Comparison of ENCODE assay signal across 1 cellular context in the genomic region with DNA sequence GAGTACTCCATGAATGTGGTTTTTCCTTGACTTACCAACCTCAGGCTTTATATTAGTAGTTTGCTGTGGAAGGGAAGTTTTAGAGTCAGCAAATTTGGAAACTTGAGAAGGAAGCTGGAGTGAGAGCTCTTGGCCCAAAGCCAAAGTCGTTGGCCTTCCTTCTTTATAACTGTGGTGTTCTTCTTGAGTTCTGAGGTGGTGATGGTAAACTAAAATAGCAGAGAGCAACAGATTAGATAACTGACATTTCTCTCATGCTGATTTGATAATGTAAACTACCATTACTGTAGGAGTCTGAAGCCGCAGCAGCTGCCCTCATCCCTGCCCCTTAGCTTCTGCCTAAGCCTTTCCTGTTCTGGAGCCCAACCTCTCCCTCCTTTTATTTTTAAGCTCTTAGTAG.
TF ChIP-seq lines count a peak whose summit lies in the region.

No MANE protein-coding gene starts in this region.

TF ChIP-seq in K562, 482 proteins besides CTCF, POLR2A, EP300 and RAD21:
- peak; percentile 77 for TF ChIP-seq ZNF316 (IDR thresholded peaks at IDR 0.05)
- TF ChIP-seq ZBTB17 (CRISPR knock-in tag; IDR thresholded peaks at IDR 0.05), result no peak
- TF ChIP-seq, protein P1, sequence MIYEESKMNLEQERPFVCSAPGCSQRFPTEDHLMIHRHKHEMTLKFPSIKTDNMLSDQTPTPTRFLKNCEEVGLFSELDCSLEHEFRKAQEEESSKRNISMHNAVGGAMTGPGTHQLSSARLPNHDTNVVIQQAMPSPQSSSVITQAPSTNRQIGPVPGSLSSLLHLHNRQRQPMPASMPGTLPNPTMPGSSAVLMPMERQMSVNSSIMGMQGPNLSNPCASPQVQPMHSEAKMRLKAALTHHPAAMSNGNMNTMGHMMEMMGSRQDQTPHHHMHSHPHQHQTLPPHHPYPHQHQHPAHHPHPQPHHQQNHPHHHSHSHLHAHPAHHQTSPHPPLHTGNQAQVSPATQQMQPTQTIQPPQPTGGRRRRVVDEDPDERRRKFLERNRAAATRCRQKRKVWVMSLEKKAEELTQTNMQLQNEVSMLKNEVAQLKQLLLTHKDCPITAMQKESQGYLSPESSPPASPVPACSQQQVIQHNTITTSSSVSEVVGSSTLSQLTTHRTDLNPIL (CRISPR knock-in tag; IDR thresholded peaks at IDR 0.05), result no peak
- TF ChIP-seq MAFF (IDR thresholded peaks at IDR 0.05; ENCODE audit: low read length), result peak; percentile 30; the same call in 1 of the 2 replicates
- TF ChIP-seq, protein P2, sequence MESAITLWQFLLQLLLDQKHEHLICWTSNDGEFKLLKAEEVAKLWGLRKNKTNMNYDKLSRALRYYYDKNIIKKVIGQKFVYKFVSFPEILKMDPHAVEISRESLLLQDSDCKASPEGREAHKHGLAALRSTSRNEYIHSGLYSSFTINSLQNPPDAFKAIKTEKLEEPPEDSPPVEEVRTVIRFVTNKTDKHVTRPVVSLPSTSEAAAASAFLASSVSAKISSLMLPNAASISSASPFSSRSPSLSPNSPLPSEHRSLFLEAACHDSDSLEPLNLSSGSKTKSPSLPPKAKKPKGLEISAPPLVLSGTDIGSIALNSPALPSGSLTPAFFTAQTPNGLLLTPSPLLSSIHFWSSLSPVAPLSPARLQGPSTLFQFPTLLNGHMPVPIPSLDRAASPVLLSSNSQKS (CRISPR knock-in tag; IDR thresholded peaks at IDR 0.05), result no peak
- TF ChIP-seq ZNF57 (CRISPR knock-in tag; IDR thresholded peaks at IDR 0.05), result no peak
- no peak for TF ChIP-seq MXI1 (IDR thresholded peaks at IDR 0.05; ENCODE audit: low read depth, low read length)
- TF ChIP-seq, protein P3, sequence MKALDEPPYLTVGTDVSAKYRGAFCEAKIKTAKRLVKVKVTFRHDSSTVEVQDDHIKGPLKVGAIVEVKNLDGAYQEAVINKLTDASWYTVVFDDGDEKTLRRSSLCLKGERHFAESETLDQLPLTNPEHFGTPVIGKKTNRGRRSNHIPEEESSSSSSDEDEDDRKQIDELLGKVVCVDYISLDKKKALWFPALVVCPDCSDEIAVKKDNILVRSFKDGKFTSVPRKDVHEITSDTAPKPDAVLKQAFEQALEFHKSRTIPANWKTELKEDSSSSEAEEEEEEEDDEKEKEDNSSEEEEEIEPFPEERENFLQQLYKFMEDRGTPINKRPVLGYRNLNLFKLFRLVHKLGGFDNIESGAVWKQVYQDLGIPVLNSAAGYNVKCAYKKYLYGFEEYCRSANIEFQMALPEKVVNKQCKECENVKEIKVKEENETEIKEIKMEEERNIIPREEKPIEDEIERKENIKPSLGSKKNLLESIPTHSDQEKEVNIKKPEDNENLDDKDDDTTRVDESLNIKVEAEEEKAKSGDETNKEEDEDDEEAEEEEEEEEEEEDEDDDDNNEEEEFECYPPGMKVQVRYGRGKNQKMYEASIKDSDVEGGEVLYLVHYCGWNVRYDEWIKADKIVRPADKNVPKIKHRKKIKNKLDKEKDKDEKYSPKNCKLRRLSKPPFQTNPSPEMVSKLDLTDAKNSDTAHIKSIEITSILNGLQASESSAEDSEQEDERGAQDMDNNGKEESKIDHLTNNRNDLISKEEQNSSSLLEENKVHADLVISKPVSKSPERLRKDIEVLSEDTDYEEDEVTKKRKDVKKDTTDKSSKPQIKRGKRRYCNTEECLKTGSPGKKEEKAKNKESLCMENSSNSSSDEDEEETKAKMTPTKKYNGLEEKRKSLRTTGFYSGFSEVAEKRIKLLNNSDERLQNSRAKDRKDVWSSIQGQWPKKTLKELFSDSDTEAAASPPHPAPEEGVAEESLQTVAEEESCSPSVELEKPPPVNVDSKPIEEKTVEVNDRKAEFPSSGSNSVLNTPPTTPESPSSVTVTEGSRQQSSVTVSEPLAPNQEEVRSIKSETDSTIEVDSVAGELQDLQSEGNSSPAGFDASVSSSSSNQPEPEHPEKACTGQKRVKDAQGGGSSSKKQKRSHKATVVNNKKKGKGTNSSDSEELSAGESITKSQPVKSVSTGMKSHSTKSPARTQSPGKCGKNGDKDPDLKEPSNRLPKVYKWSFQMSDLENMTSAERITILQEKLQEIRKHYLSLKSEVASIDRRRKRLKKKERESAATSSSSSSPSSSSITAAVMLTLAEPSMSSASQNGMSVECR (CRISPR knock-in tag; IDR thresholded peaks at IDR 0.05), result no peak
- peak; percentile 9; the same call in 1 of the 2 replicates for TF ChIP-seq MAFK (IDR thresholded peaks at IDR 0.05; ENCODE audit: low read length)
- peak; percentile 93 for TF ChIP-seq NFIC (IDR thresholded peaks at IDR 0.05)
- TF ChIP-seq, protein P4, sequence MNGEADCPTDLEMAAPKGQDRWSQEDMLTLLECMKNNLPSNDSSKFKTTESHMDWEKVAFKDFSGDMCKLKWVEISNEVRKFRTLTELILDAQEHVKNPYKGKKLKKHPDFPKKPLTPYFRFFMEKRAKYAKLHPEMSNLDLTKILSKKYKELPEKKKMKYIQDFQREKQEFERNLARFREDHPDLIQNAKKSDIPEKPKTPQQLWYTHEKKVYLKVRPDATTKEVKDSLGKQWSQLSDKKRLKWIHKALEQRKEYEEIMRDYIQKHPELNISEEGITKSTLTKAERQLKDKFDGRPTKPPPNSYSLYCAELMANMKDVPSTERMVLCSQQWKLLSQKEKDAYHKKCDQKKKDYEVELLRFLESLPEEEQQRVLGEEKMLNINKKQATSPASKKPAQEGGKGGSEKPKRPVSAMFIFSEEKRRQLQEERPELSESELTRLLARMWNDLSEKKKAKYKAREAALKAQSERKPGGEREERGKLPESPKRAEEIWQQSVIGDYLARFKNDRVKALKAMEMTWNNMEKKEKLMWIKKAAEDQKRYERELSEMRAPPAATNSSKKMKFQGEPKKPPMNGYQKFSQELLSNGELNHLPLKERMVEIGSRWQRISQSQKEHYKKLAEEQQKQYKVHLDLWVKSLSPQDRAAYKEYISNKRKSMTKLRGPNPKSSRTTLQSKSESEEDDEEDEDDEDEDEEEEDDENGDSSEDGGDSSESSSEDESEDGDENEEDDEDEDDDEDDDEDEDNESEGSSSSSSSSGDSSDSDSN (IDR thresholded peaks at IDR 0.05; ENCODE audit: borderline replicate concordance in 1 of 2, low read depth in 2 of 2, low read length in 2 of 2), result no peak
- no peak for TF ChIP-seq SMARCA5 (IDR thresholded peaks at IDR 0.05)
- TF ChIP-seq, protein P5, sequence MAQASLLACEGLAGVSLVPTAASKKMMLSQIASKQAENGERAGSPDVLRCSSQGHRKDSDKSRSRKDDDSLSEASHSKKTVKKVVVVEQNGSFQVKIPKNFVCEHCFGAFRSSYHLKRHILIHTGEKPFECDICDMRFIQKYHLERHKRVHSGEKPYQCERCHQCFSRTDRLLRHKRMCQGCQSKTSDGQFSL (CRISPR knock-in tag; IDR thresholded peaks at IDR 0.05), result no peak
- TF ChIP-seq, protein P5 (tag; IDR thresholded peaks at IDR 0.05), result no peak
- TF ChIP-seq, protein P6, sequence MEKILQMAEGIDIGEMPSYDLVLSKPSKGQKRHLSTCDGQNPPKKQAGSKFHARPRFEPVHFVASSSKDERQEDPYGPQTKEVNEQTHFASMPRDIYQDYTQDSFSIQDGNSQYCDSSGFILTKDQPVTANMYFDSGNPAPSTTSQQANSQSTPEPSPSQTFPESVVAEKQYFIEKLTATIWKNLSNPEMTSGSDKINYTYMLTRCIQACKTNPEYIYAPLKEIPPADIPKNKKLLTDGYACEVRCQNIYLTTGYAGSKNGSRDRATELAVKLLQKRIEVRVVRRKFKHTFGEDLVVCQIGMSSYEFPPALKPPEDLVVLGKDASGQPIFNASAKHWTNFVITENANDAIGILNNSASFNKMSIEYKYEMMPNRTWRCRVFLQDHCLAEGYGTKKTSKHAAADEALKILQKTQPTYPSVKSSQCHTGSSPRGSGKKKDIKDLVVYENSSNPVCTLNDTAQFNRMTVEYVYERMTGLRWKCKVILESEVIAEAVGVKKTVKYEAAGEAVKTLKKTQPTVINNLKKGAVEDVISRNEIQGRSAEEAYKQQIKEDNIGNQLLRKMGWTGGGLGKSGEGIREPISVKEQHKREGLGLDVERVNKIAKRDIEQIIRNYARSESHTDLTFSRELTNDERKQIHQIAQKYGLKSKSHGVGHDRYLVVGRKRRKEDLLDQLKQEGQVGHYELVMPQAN (IDR thresholded peaks at IDR 0.05; ENCODE audit: borderline replicate concordance), result no peak
- TF ChIP-seq KAT8 (IDR thresholded peaks at IDR 0.05; ENCODE audit: low read depth), result no peak
- TF ChIP-seq, protein P7, sequence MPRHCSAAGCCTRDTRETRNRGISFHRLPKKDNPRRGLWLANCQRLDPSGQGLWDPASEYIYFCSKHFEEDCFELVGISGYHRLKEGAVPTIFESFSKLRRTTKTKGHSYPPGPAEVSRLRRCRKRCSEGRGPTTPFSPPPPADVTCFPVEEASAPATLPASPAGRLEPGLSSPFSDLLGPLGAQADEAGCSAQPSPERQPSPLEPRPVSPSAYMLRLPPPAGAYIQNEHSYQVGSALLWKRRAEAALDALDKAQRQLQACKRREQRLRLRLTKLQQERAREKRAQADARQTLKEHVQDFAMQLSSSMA (CRISPR knock-in tag; IDR thresholded peaks at IDR 0.05), result no peak
- TF ChIP-seq, protein P8, sequence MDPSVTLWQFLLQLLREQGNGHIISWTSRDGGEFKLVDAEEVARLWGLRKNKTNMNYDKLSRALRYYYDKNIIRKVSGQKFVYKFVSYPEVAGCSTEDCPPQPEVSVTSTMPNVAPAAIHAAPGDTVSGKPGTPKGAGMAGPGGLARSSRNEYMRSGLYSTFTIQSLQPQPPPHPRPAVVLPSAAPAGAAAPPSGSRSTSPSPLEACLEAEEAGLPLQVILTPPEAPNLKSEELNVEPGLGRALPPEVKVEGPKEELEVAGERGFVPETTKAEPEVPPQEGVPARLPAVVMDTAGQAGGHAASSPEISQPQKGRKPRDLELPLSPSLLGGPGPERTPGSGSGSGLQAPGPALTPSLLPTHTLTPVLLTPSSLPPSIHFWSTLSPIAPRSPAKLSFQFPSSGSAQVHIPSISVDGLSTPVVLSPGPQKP (CRISPR knock-in tag; IDR thresholded peaks at IDR 0.05), result no peak
- no peak for TF ChIP-seq PURB (CRISPR knock-in tag; IDR thresholded peaks at IDR 0.05; ENCODE audit: low read depth)
- 0 out of 2 replicates have a peak, but pooled peaks have one; percentile 16 for TF ChIP-seq MAFG (tag; conservative IDR thresholded peaks at IDR 0.05)
- no peak for TF ChIP-seq CHD2 (IDR thresholded peaks at IDR 0.05; ENCODE audit: low read depth, low read length)
- peak; percentile 38 for TF ChIP-seq NFIX (CRISPR knock-in tag; IDR thresholded peaks at IDR 0.05; ENCODE audit: low read depth)
- TF ChIP-seq, protein P9, sequence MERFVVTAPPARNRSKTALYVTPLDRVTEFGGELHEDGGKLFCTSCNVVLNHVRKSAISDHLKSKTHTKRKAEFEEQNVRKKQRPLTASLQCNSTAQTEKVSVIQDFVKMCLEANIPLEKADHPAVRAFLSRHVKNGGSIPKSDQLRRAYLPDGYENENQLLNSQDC (CRISPR knock-in tag; IDR thresholded peaks at IDR 0.05), result no peak
- peak; percentile 74 for TF ChIP-seq C11orf30 (IDR thresholded peaks at IDR 0.05; ENCODE audit: low read depth)
- TF ChIP-seq ZNF282 (CRISPR knock-in tag; IDR thresholded peaks at IDR 0.05), result no peak
- TF ChIP-seq YBX1 (IDR thresholded peaks at IDR 0.05), result no peak
- TF ChIP-seq TCFL5 (CRISPR knock-in tag; conservative IDR thresholded peaks at IDR 0.05), result no peak
- TF ChIP-seq, protein P10, sequence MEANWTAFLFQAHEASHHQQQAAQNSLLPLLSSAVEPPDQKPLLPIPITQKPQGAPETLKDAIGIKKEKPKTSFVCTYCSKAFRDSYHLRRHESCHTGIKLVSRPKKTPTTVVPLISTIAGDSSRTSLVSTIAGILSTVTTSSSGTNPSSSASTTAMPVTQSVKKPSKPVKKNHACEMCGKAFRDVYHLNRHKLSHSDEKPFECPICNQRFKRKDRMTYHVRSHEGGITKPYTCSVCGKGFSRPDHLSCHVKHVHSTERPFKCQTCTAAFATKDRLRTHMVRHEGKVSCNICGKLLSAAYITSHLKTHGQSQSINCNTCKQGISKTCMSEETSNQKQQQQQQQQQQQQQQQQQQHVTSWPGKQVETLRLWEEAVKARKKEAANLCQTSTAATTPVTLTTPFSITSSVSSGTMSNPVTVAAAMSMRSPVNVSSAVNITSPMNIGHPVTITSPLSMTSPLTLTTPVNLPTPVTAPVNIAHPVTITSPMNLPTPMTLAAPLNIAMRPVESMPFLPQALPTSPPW (CRISPR knock-in tag; IDR thresholded peaks at IDR 0.05), result no peak
- TF ChIP-seq RUNX1 (IDR thresholded peaks at IDR 0.05; ENCODE audit: low read depth), result no peak
